ENCODE assay signal across 17 cellular contexts in the genomic region with DNA sequence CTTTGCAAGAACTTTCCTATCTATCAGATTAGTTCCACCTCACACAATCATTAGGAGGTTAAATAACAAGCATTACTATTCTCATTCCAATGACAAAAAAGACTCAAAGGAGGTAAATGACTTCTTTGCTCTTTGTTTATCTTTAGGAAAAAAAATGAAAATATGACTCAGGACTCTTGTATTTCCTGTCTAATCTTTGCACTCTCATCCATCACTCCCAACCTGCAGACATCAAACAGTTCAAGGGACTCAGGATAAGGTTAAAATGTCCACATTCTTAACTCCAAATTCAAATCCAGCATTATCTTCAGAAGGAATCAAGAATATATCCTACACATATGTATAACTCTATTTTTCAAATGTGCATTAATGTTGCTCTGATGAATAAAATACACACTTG.
A peak's percentile ranks its signal among the peaks of the same experiment; 100 is the strongest.
DNase-seq lines count a peak whose midpoint lies in the region; FAIRE-seq and TF ChIP-seq lines count a peak whose summit lies in the region.
"Had no signal": no experiment of that assay in that cellular context is flagged by ENCODE, and none has a peak within 500 bp of the region (broad histone marks: within the 10 kb centered on the region; RNA-seq: fewer than 3 reads in every experiment).

No MANE protein-coding gene starts in this region.

- peak; percentile 59 for DNase-seq in A172 (ENCODE audit: low spot score)
- DNase-seq in NCI-H226: peak; percentile 61
- DNase-seq in bronchial epithelial cell (ENCODE audit: low read depth): peak; percentile 35
- peak; percentile 64 for DNase-seq in kidney glomerular epithelial cell (lab: John Stamatoyannopoulos, UW)
- no peak for DNase-seq in GM12891 (ENCODE audit: insufficient read length, low spot score)
- no peak for DNase-seq in NCI-H2171 treated with DMSO at 0.1 percent for 48 hours (lab: John Stamatoyannopoulos, UW)
- DNase-seq in GOT3 (lab: John Stamatoyannopoulos, UW): no peak
- no peak for DNase-seq in activated CD8-positive, alpha-beta memory T cell treated with anti-CD3 and anti-CD28 coated beads, Interleukin-2, amount 50 U/mL, for 4 hours
- DNase-seq: activated CD4-positive, alpha-beta T cell treated with anti-CD3 and anti-CD28 coated beads, Interleukin-2, amount 50 U/mL, for 1 hour; KBM-7; mesendoderm; NCI-H1436 treated with DMSO at 0.1 percent for 48 hours; NCI-H526; RPMI8226; stimulated activated CD4-positive, alpha-beta T cell treated with anti-CD3 and anti-CD28 coated beads, Interleukin-4, amount 100 ng/mL, for 4 hours; stimulated activated naive CD8-positive, alpha-beta T cell treated with anti-CD3 and anti-CD28 coated beads, Interleukin-15, Interleukin-2, amounts not matched to agents 100 U/mL and 50 U/mL, for 24 hours had no signal

- no peaks in the 10 kb centered on the region for H3K36me3 ChIP-seq in bronchial epithelial cell (ENCODE audit: control insufficient read depth, insufficient read depth, low read length)
- H3K36me3 ChIP-seq: gastroesophageal sphincter had no signal

- H3K4me3 ChIP-seq in bronchial epithelial cell (ENCODE audit: low read depth, low read length): no peak overlapping the region
- H3K4me3 ChIP-seq: gastroesophageal sphincter had no signal

- TF ChIP-seq CTCF in bronchial epithelial cell (IDR thresholded peaks at IDR 0.05; ENCODE audit: insufficient read depth, low read length, severe bottlenecking): no peak

- no peak for TF ChIP-seq POLR2A in GM12891 (IDR thresholded peaks at IDR 0.05; ENCODE audit: low read depth, low read length)

- no peaks in the 10 kb centered on the region for H3K27me3 ChIP-seq in bronchial epithelial cell (ENCODE audit: control insufficient read depth, insufficient read depth, low read length)
- H3K27me3 ChIP-seq: gastroesophageal sphincter had no signal

- FAIRE-seq in bronchial epithelial cell (lab: Jason Lieb, UNC) (no peak), GM12891 (lab: Jason Lieb, UNC) (no peak)

TF ChIP-seq in GM12891, 5 proteins besides CTCF, POLR2A, EP300 and RAD21:
- no peak for TF ChIP-seq SPI1 (IDR thresholded peaks at IDR 0.05; ENCODE audit: low read depth, low read length)
- no peak for TF ChIP-seq TAF1 (IDR thresholded peaks at IDR 0.05; ENCODE audit: low read depth, low read length)
- no peak for TF ChIP-seq POU2F2 (IDR thresholded peaks at IDR 0.05; ENCODE audit: low read depth, low read length)
- TF ChIP-seq POLR2AphosphoS5 (IDR thresholded peaks at IDR 0.05; ENCODE audit: low read depth, low read length): no peak
- TF ChIP-seq PAX5 (IDR thresholded peaks at IDR 0.05; ENCODE audit: insufficient read depth, low read length, severe bottlenecking): no peak

Comparison
In these comparisons a context has a peak if more than half of its experiments do, and no peak if none do; other contexts are left out.
1. DNase-seq: peak in A172 (single experiment), NCI-H226 (single experiment), bronchial epithelial cell (single experiment) and kidney glomerular epithelial cell (single experiment); none in GM12891 (single experiment), NCI-H2171 treated with DMSO at 0.1 percent for 48 hours (single experiment), GOT3 (single experiment) and activated CD8-positive, alpha-beta memory T cell treated with anti-CD3 and anti-CD28 coated beads, Interleukin-2, amount 50 U/mL, for 4 hours (single experiment).